In the genomic region with DNA sequence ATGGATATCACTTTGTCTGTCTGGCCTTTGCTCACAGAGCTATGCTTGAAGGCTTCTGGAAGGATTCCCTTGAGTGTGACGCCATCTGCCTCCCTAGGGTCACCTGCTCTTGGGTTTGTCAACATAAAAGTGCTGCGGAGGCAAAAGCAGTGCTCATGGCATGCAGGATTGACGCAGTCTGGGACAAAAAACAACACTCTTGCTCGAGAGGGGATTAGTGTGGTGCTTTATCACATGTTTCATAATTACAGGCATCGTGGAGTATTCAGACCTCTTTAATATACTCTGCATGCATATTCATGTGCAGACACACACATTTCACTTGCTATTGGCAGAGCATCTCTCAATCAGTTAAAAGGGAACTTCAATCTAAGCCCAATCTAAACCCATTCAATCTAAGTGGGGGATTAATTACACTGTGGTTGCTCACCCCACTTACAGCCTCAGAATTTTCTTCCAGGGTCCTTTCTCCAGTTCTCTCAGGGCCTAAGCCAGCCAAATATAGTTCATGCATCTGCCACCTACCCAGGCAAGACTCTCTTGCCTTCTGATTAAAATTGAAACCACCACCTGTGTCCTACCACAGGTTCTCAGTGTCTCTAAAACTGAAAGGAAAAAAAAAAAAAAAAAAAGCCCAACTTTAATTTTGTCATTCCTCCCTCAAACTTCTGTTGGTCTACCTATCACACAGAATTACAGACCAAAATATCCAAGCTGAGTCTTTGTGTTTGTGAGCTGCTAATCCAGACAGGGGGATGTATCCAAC, we compare ENCODE assay signal across 8 cellular contexts.
DNase-seq lines count a peak whose midpoint lies in the region; ATAC-seq and TF ChIP-seq lines count a peak whose summit lies in the region.

No MANE protein-coding gene starts in this region.

- H3K4me3 Mint-ChIP-seq in activated CD4-positive, alpha-beta T cell treated with anti-CD3 and anti-CD28 coated beads, Interleukin-2, amount 10 ng/mL, durations not matched to agents 24 days and 14 days = peak overlapping the region; percentile 6

- no peak overlapping the region for H3K4ac ChIP-seq in mesenchymal stem cell (ENCODE audit: low read depth in 1 of 2, low read length in 2 of 2)

- H3K9ac ChIP-seq in mesenchymal stem cell (ENCODE audit: low read length) = no peak overlapping the region

- peak overlapping the region; percentile 25 to 43 for H3K18ac ChIP-seq in mesenchymal stem cell (ENCODE audit: low read depth in 1 of 2, low read length in 2 of 2)

- H3K36me3 Mint-ChIP-seq in activated CD4-positive, alpha-beta T cell treated with anti-CD3 and anti-CD28 coated beads, Interleukin-2, amount 10 ng/mL, durations not matched to agents 24 days and 14 days (ENCODE audit: low read depth) = no peaks in the 10 kb centered on the region

- no peak for TF ChIP-seq CTCF in BE2C (IDR thresholded peaks at IDR 0.05; ENCODE audit: low read depth, low read length)

- no peak overlapping the region for H2BK15ac ChIP-seq in mesenchymal stem cell (ENCODE audit: low read depth, poor library complexity, severe bottlenecking)

- H4K8ac ChIP-seq in mesenchymal stem cell (ENCODE audit: low read length) = peak overlapping the region; percentile 29

- H3K14ac ChIP-seq in mesenchymal stem cell (ENCODE audit: low read length in 2 of 2) = no peak overlapping the region

- H3K27me3 Mint-ChIP-seq in activated CD4-positive, alpha-beta T cell treated with anti-CD3 and anti-CD28 coated beads, Interleukin-2, amount 10 ng/mL, durations not matched to agents 24 days and 14 days = no peaks in the 10 kb centered on the region

- peak overlapping the region; percentile 45 for H4K91ac ChIP-seq in mesenchymal stem cell (ENCODE audit: low read length)

- WGBS in mesenchymal stem cell = 91% methylated on average over 5 of the region's 5 CpGs

- peaks cover 0 to 3% of the 10 kb centered on the region in 2 experiments for H3K36me3 ChIP-seq in mesenchymal stem cell (ENCODE audit: control insufficient read depth in 1 of 2, insufficient read depth in 2 of 2, low read depth in 1 of 2, low read length in 2 of 2)
- no peaks in the 10 kb centered on the region for H3K36me3 ChIP-seq in BE2C

- H2BK5ac ChIP-seq in mesenchymal stem cell (ENCODE audit: low read depth, low read length, poor library complexity, severe bottlenecking) = peak overlapping the region; percentile 33

- H3K4me2 ChIP-seq in mesenchymal stem cell (ENCODE audit: low read length, poor library complexity, severe bottlenecking) = no peak overlapping the region

- H3K4me3 ChIP-seq in mesenchymal stem cell (ENCODE audit: insufficient read depth in 1 of 2, low read depth in 1 of 2, low read length in 2 of 2) (no peak overlapping the region), BE2C (ENCODE audit: low read depth, low read length) (no peak overlapping the region)

- no peak overlapping the region for H2AFZ ChIP-seq in mesenchymal stem cell (ENCODE audit: low read depth, low read length)

- peak; percentile 74 for ATAC-seq in HG02642 (IDR thresholded peaks at IDR 0.05; ENCODE audit: poor library complexity, unreplicated experiment)

- H3K9me3 Mint-ChIP-seq in activated CD4-positive, alpha-beta T cell treated with anti-CD3 and anti-CD28 coated beads, Interleukin-2, amount 10 ng/mL, durations not matched to agents 24 days and 14 days = peaks cover 4% of the 10 kb centered on the region

- H3K27ac Mint-ChIP-seq in activated CD4-positive, alpha-beta T cell treated with anti-CD3 and anti-CD28 coated beads, Interleukin-2, amount 10 ng/mL, durations not matched to agents 24 days and 14 days = peak overlapping the region; percentile 70

- H3K9me3 ChIP-seq in mesenchymal stem cell (ENCODE audit: control insufficient read depth, low read length) (no peaks in the 10 kb centered on the region), BE2C (no peaks in the 10 kb centered on the region)

- no peaks in the 10 kb centered on the region for H3K79me1 ChIP-seq in mesenchymal stem cell (replicated peaks; ENCODE audit: low read length, poor library complexity, severe bottlenecking)

- intact Hi-C loops in activated CD4-positive, alpha-beta T cell treated with anti-CD3 and anti-CD28 coated beads, Interleukin-2, amount 10 ng/mL, durations not matched to agents 24 days and 14 days (cut with micrococcal nuclease) = loop anchor here (1.0 to 10.0 kb wide), 5 partner anchors 10 to 329 kb away; a partner anchor contains a TSS

- H3K4me1 ChIP-seq in mesenchymal stem cell (ENCODE audit: control insufficient read depth, insufficient read depth, low read depth, low read length) (no peaks in the 10 kb centered on the region), BE2C (no peaks in the 10 kb centered on the region; the same call in 1 of the 2 replicates)

- H2BK120ac ChIP-seq in mesenchymal stem cell (ENCODE audit: low read depth, low read length) = no peak overlapping the region

- peak overlapping the region; percentile 51 to 90 for H2BK12ac ChIP-seq in mesenchymal stem cell (ENCODE audit: low read length in 2 of 2)

- no peak overlapping the region for H2AK5ac ChIP-seq in mesenchymal stem cell (ENCODE audit: low read length, severe bottlenecking)

- peaks cover 46% of the 10 kb centered on the region for H3K4me1 Mint-ChIP-seq in activated CD4-positive, alpha-beta T cell treated with anti-CD3 and anti-CD28 coated beads, Interleukin-2, amount 10 ng/mL, durations not matched to agents 24 days and 14 days

- H3K27ac ChIP-seq in mesenchymal stem cell (ENCODE audit: low read length, poor library complexity, severe bottlenecking) = no peak overlapping the region

- no peak overlapping the region for H3K23ac ChIP-seq in mesenchymal stem cell (ENCODE audit: low read length in 2 of 2)

- no peaks in the 10 kb centered on the region for H3K27me3 ChIP-seq in mesenchymal stem cell (ENCODE audit: control insufficient read depth in 1 of 2, insufficient read depth in 1 of 2, low read length in 2 of 2)
- H3K27me3 ChIP-seq in BE2C = no peaks in the 10 kb centered on the region

- DNase-seq in activated CD4-positive, alpha-beta T cell treated with anti-CD3 and anti-CD28 coated beads, Interleukin-2, amount 10 ng/mL, durations not matched to agents 24 days and 14 days = peak; percentile 80
- no peak for DNase-seq in activated CD4-positive, alpha-beta T cell treated with anti-CD3 and anti-CD28 coated beads, Interleukin-2, amount 50 U/mL, for 48 hours
- DNase-seq in NCI-H524 (lab: John Stamatoyannopoulos, UW) (peak; percentile 99 to 100), mesenchymal stem cell (no peak), BE2C (no peak), medulla oblongata (ENCODE audit: extremely low spot score) (no peak), NCI-H146 (lab: John Stamatoyannopoulos, UW) (no peak)

Comparison
In these comparisons a context has a peak if more than half of its experiments do, and no peak if none do; other contexts are left out.
1. DNase-seq: peak in activated CD4-positive, alpha-beta T cell treated with anti-CD3 and anti-CD28 coated beads, Interleukin-2, amount 10 ng/mL, durations not matched to agents 24 days and 14 days (single experiment) and NCI-H524 (2 of 2); none in activated CD4-positive, alpha-beta T cell treated with anti-CD3 and anti-CD28 coated beads, Interleukin-2, amount 50 U/mL, for 48 hours (0 of 2), mesenchymal stem cell (single experiment), BE2C (single experiment), medulla oblongata (single experiment) and NCI-H146 (single experiment).